ENCODE assay signal across 22 cellular contexts in the genomic region with DNA sequence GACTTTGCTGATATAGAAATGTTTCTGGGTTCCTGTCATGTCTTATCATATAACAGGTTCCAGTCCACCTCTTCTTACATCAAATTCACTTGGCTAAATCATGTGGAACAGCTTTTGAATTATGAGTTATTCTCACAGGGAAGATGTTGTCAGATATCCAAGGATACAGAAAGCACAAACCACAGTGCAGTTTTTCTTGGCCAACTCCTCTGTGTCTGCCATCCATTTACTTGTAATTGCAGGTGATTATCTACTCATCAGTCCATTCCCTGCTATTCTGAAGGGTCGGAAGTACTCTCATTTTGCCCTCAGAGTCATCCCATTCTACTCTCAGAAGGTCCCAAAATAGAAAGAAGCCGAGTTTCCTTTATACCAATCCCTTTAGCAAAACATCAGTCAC. TPM values are rescaled to one million over a fixed set of nuclear protein-coding genes. Genes with fewer than 3 reads are reported as not detected.
"Had no signal": no experiment of that assay in that cellular context is flagged by ENCODE, and none has a peak within 500 bp of the region (broad histone marks: within the 10 kb centered on the region; RNA-seq: fewer than 3 reads in every experiment).

No MANE protein-coding gene starts in this region.

- H3K9me3 Mint-ChIP-seq: activated CD8-positive, alpha-beta T cell treated with anti-CD3 and anti-CD28 coated beads for 36 hours; activated naive CD8-positive, alpha-beta T cell treated with anti-CD3 and anti-CD28 coated beads, Interleukin-2, amount 10 ng/mL, durations not matched to agents 7 days and 5 days had no signal

- H3K4me3 Mint-ChIP-seq: activated CD4-positive, alpha-beta T cell treated with anti-CD3 and anti-CD28 coated beads for 36 hours; activated CD8-positive, alpha-beta T cell treated with anti-CD3 and anti-CD28 coated beads for 36 hours; activated naive CD8-positive, alpha-beta T cell treated with anti-CD3 and anti-CD28 coated beads, Interleukin-2, amount 10 ng/mL, durations not matched to agents 7 days and 5 days; activated T-cell treated with anti-CD3 and anti-CD28 coated beads, Interleukin-2, amount 50 U/mL, for 72 hours; T-cell had no signal

- H3K4me1 Mint-ChIP-seq: activated CD4-positive, alpha-beta T cell treated with anti-CD3 and anti-CD28 coated beads for 36 hours; activated naive CD8-positive, alpha-beta T cell treated with anti-CD3 and anti-CD28 coated beads, Interleukin-2, amount 10 ng/mL, durations not matched to agents 7 days and 5 days; T-cell had no signal

- H3K36me3 ChIP-seq: breast epithelium, colonic mucosa, SJSA1 had no signal

- H3K4me1 ChIP-seq: breast epithelium, colonic mucosa, SJSA1 had no signal

- H3K36me3 Mint-ChIP-seq: activated naive CD8-positive, alpha-beta T cell treated with anti-CD3 and anti-CD28 coated beads, Interleukin-2, amount 10 ng/mL, durations not matched to agents 7 days and 5 days; T-cell had no signal

- ATAC-seq: activated CD4-positive, alpha-beta T cell treated with anti-CD3 and anti-CD28 coated beads for 36 hours; activated CD8-positive, alpha-beta T cell treated with anti-CD3 and anti-CD28 coated beads for 36 hours; activated T-cell treated with anti-CD3 and anti-CD28 coated beads, Interleukin-2, amount 50 U/mL, for 72 hours; K562; PC-3; T-cell had no signal

- H3K27me3 Mint-ChIP-seq: activated naive CD8-positive, alpha-beta T cell treated with anti-CD3 and anti-CD28 coated beads, Interleukin-2, amount 10 ng/mL, durations not matched to agents 7 days and 5 days had no signal

- H3K27ac ChIP-seq: breast epithelium, colonic mucosa, SJSA1, VCaP had no signal

- H3K27me3 ChIP-seq: colonic mucosa had no signal

- H3K27ac Mint-ChIP-seq: activated CD4-positive, alpha-beta T cell treated with anti-CD3 and anti-CD28 coated beads for 36 hours; activated CD8-positive, alpha-beta T cell treated with anti-CD3 and anti-CD28 coated beads for 36 hours; activated naive CD8-positive, alpha-beta T cell treated with anti-CD3 and anti-CD28 coated beads, Interleukin-2, amount 10 ng/mL, durations not matched to agents 7 days and 5 days; activated T-cell treated with anti-CD3 and anti-CD28 coated beads, Interleukin-2, amount 50 U/mL, for 72 hours; T-cell had no signal

- DNase-seq: activated CD4-positive, alpha-beta T cell treated with anti-CD3 and anti-CD28 coated beads for 36 hours; activated CD8-positive, alpha-beta memory T cell treated with anti-CD3 and anti-CD28 coated beads, Interleukin-2, amount 50 U/mL, for 4 hours; activated CD8-positive, alpha-beta T cell treated with anti-CD3 and anti-CD28 coated beads for 36 hours; activated naive CD4-positive, alpha-beta T cell treated with anti-CD3 and anti-CD28 coated beads, Interleukin-2, amount 50 U/mL, for 16 hours; activated naive CD8-positive, alpha-beta T cell treated with anti-CD3 and anti-CD28 coated beads, Interleukin-2, amount 10 ng/mL, durations not matched to agents 7 days and 5 days; activated T-cell treated with anti-CD3 and anti-CD28 coated beads, Interleukin-2, amount 50 U/mL, for 72 hours; aorta; colonic mucosa; Karpas-422; MM.1S; NCI-H1694; NCI-H510A treated with DMSO at 0.1 percent for 48 hours; NCI-H82; PC-3; SHP77; T-cell; T-helper 2 cell; T1000 had no signal

- H3K4me3 ChIP-seq: breast epithelium, colonic mucosa, K562, SJSA1 had no signal

- H3K9me3 ChIP-seq: breast epithelium, colonic mucosa, SJSA1 had no signal

RNA-seq across cellular contexts. Expression of gene MARCHF11, which starts 10.0 kb away (rescaled TPM):
- total RNA-seq: activated CD4-positive, alpha-beta T cell treated with anti-CD3 and anti-CD28 coated beads for 36 hours; activated CD8-positive, alpha-beta T cell treated with anti-CD3 and anti-CD28 coated beads for 36 hours; activated naive CD8-positive, alpha-beta T cell treated with anti-CD3 and anti-CD28 coated beads, Interleukin-2, amount 10 ng/mL, durations not matched to agents 7 days and 5 days; activated T-cell treated with anti-CD3 and anti-CD28 coated beads, Interleukin-2, amount 50 U/mL, for 72 hours; aorta; breast epithelium; colonic mucosa; K562; PC-3; SJSA1; T-cell had no signal
- polyA plus RNA-seq: aorta, K562 had no signal
